8 cellular contexts compared by ENCODE assay signal in genomic region chr3:159762981-159763465, GRCh38.
DNase-seq lines count a peak whose midpoint lies in the region; ATAC-seq and TF ChIP-seq lines count a peak whose summit lies in the region.

No MANE protein-coding gene starts in this region.

- H3K27ac ChIP-seq in BLaER1 treated with 17β-estradiol and CSF1 and Interleukin-3, amounts not matched to agents 10 nM and 100 nM = peak overlapping the region; percentile 34 to 82 (median 76); a peak in 20 of 22 replicates

- H3K9ac ChIP-seq in BLaER1 treated with 17β-estradiol and CSF1 and Interleukin-3, amounts not matched to agents 10 nM and 100 nM = peak overlapping the region; percentile 71 to 87 (median 81)
- H3K9ac ChIP-seq in iPS-15b (ENCODE audit: low read depth, low read length) = peak overlapping the region; percentile 83

- peak overlapping the region; percentile 83 to 94 (median 89) for H3K4me3 Mint-ChIP-seq in brain

- peaks cover 27% of the 10 kb centered on the region for H3K27me3 Mint-ChIP-seq in brain

- peaks cover 0 to 4% (median 0%) of the 10 kb centered on the region in 5 experiments for H3K9me3 Mint-ChIP-seq in brain

- peak overlapping the region; percentile 66 to 92 (median 85) for H3K4me3 ChIP-seq in BLaER1 treated with 17β-estradiol and CSF1 and Interleukin-3, amounts not matched to agents 10 nM and 100 nM
- H3K4me3 ChIP-seq in iPS-15b (ENCODE audit: low read depth, low read length) = peak overlapping the region; percentile 97

- peak overlapping the region; percentile 82 to 99 (median 90) for H3K4me2 ChIP-seq in BLaER1 treated with 17β-estradiol and CSF1 and Interleukin-3, amounts not matched to agents 10 nM and 100 nM

- DNase-seq in NOMO-1 treated with DMSO at 0.1 percent for 48 hours (lab: John Stamatoyannopoulos, UW; ENCODE audit: unreplicated experiment) (peak; percentile 57), sciatic nerve (ENCODE audit: low spot score) (peak; percentile 77), HT-29 (ENCODE audit: low spot score) (no peak)

- peaks cover 0 to 9% (median 0%) of the 10 kb centered on the region in 11 experiments; a peak in 5 of 22 replicates for H4K20me1 ChIP-seq in BLaER1 treated with 17β-estradiol and CSF1 and Interleukin-3, amounts not matched to agents 10 nM and 100 nM

- peak overlapping the region; percentile 38 to 85 (median 54) for H3K27ac Mint-ChIP-seq in brain

- peaks cover 38% of the 10 kb centered on the region for H3K4me1 Mint-ChIP-seq in brain

- H3K27me3 ChIP-seq in BLaER1 treated with 17β-estradiol and CSF1 and Interleukin-3, amounts not matched to agents 10 nM and 100 nM = peaks cover 0 to 6% (median 0%) of the 10 kb centered on the region in 11 experiments; a peak in 2 of 22 replicates
- peaks cover 4% of the 10 kb centered on the region for H3K27me3 ChIP-seq in iPS-15b (ENCODE audit: control insufficient read depth, insufficient read depth, low read length)

- no peaks in the 10 kb centered on the region for H3K36me3 Mint-ChIP-seq in brain

- H3K36me3 ChIP-seq in BLaER1 treated with 17β-estradiol and CSF1 and Interleukin-3, amounts not matched to agents 10 nM and 100 nM = no peaks in the 10 kb centered on the region
- no peaks in the 10 kb centered on the region for H3K36me3 ChIP-seq in iPS-15b (ENCODE audit: control insufficient read depth, insufficient read depth, low read length)

- H3K4me1 ChIP-seq in BLaER1 treated with 17β-estradiol and CSF1 and Interleukin-3, amounts not matched to agents 10 nM and 100 nM = peaks cover 8 to 23% (median 21%) of the 10 kb centered on the region in 10 experiments
- peaks cover 14% of the 10 kb centered on the region for H3K4me1 ChIP-seq in iPS-15b (ENCODE audit: control insufficient read depth, insufficient read depth, low read length)

- peak; percentile 34 for ATAC-seq in GM18861 (IDR thresholded peaks at IDR 0.05; ENCODE audit: unreplicated experiment)
- ATAC-seq in HG03066 (IDR thresholded peaks at IDR 0.05; ENCODE audit: low read depth, unreplicated experiment) = peak; percentile 30
- ATAC-seq in sciatic nerve = peak; percentile 76

- intact Hi-C loops in sciatic nerve (cut with DNase I) = no loop called here

- TF ChIP-seq CTCF in brain (conservative IDR thresholded peaks at IDR 0.05) = no peak

- no peaks in the 10 kb centered on the region for H3K9me3 ChIP-seq in BLaER1 treated with 17β-estradiol and CSF1 and Interleukin-3, amounts not matched to agents 10 nM and 100 nM (replicated peaks in 1 of 11)
- no peaks in the 10 kb centered on the region for H3K9me3 ChIP-seq in iPS-15b (ENCODE audit: control insufficient read depth, insufficient read depth, low read length)
